In genomic region chr4:136749988-136750387, GRCh38 we compare ENCODE assay signal across 24 cellular contexts.
DNase-seq lines count a peak whose midpoint lies in the region; ATAC-seq, FAIRE-seq and TF ChIP-seq lines count a peak whose summit lies in the region.
"Had no signal": no experiment of that assay in that cellular context is flagged by ENCODE, and none has a peak within 500 bp of the region (broad histone marks: within the 10 kb centered on the region; RNA-seq: fewer than 3 reads in every experiment).

No MANE protein-coding gene starts in this region.

- DNase-seq in left ventricle myocardium superior (no peak), left ventricle myocardium inferior (no peak), IMR-90 (no peak), H1 (ENCODE audit: low read depth in 1 of 2, low spot score in 2 of 2) (no peak), aorta (no peak), left lobe of liver (ENCODE audit: low spot score) (no peak), substantia nigra (lab: John Stamatoyannopoulos, UW) (no peak), NCI-H2029 (lab: John Stamatoyannopoulos, UW) (no peak)
- DNase-seq: 8988T; ACHN; AML-193; BE2C; CD4-positive, alpha-beta T cell; CD8-positive, alpha-beta memory T cell; DMS 273 treated with DMSO at 0.1 percent for 48 hours; DMS79; GF-D8; HFFc6 had no signal

- POLR2A ChIA-PET in IMR-90 (lab: Charles Lee; ENCODE audit: unreplicated experiment), result no interaction called here
- POLR2A ChIA-PET in H1 (lab: Charles Lee; ENCODE audit: partially characterized antibody), result no interaction called here

- peak overlapping the region in 1 of 2 experiments; percentile 34; a peak in 1 of 4 replicates for H4K8ac ChIP-seq in IMR-90 (ENCODE audit: low read depth in 2 of 2, low read length in 2 of 2)
- no peak overlapping the region for H4K8ac ChIP-seq in H1 (ENCODE audit: extremely low read depth, insufficient read depth, low read length)

- H3K27ac ChIP-seq in left ventricle myocardium inferior (replicated peaks) (no peak overlapping the region), IMR-90 (ENCODE audit: insufficient read depth, low read length) (no peak overlapping the region), H1 (ENCODE audit: low read depth, low read length) (no peak overlapping the region), aorta (ENCODE audit: low read depth in 1 of 2, low read length in 2 of 2) (no peak overlapping the region), substantia nigra (ENCODE audit: low read depth, low read length, poor library complexity, severe bottlenecking) (no peak overlapping the region)
- H3K27ac ChIP-seq: A549; BLaER1 treated with 17β-estradiol and CSF1 and Interleukin-3, amounts not matched to agents 10 nM and 100 nM had no signal

- H3K9me1 ChIP-seq in IMR-90 (ENCODE audit: insufficient read depth, low read length), result peaks cover 6% of the 10 kb centered on the region; the same call in 1 of the 2 replicates

- H3K4me1 ChIP-seq in left ventricle myocardium inferior, result no peaks in the 10 kb centered on the region
- peaks cover 3% of the 10 kb centered on the region; the same call in 1 of the 2 replicates for H3K4me1 ChIP-seq in IMR-90 (ENCODE audit: control insufficient read depth, insufficient read depth, low read length)
- peaks cover 0 to 9% (median 0%) of the 10 kb centered on the region in 4 experiments; a peak in 1 of 7 replicates for H3K4me1 ChIP-seq in H1 (replicated peaks in 1 of 4; ENCODE audit: control insufficient read depth in 3 of 4, insufficient read depth in 4 of 4, low read length in 3 of 4)
- no peaks in the 10 kb centered on the region for H3K4me1 ChIP-seq in aorta (ENCODE audit: control insufficient read depth in 1 of 2, insufficient read depth in 2 of 2, low read length in 2 of 2)
- H3K4me1 ChIP-seq: A549; BE2C; BLaER1 treated with 17β-estradiol and CSF1 and Interleukin-3, amounts not matched to agents 10 nM and 100 nM had no signal

- in situ Hi-C loops in IMR-90 (cut with MboI; ENCODE audit: low sequenced_read_pairs), result no loop called here

- TF ChIP-seq POLR2A in IMR-90 (IDR thresholded peaks at IDR 0.05; ENCODE audit: low read depth, low read length) (no peak), H1 (IDR thresholded peaks at IDR 0.05; ENCODE audit: control extremely low read depth in 1 of 2, low read depth in 2 of 2, low read length in 2 of 2) (no peak)

- dilution Hi-C loops in IMR-90 (cut with HindIII; ENCODE audit: low sequenced_read_pairs, unreplicated experiment), result no loop called here

- TF ChIP-seq CTCF in left ventricle myocardium inferior (IDR thresholded peaks at IDR 0.05; ENCODE audit: borderline replicate concordance) (no peak), IMR-90 (conservative IDR thresholded peaks at IDR 0.05; ENCODE audit: low read depth, low read length) (no peak), H1 (IDR thresholded peaks at IDR 0.05; ENCODE audit: control extremely low read depth in 1 of 3, insufficient read depth in 1 of 3, low read depth in 1 of 3, low read length in 3 of 3) (no peak)

- ATAC-seq in left ventricle myocardium superior (peak; percentile 47), IMR-90 (ENCODE audit: low read depth) (no peak), aorta (ENCODE audit: low FRiP score) (peak; percentile 64), left lobe of liver (no peak)
- ATAC-seq: A549 had no signal

- CTCF ChIA-PET in IMR-90 (lab: Yijun Ruan, JAX), result no interaction called here
- CTCF ChIA-PET in H1 (lab: Charles Lee; ENCODE audit: partially characterized antibody), result interaction anchor here (1.7 kb wide), 1 partner anchor 10 kb away, joined by 3 read pairs; no protein-coding TSS in a partner anchor

- FAIRE-seq in H1 (lab: Jason Lieb, UNC), result no peak
- FAIRE-seq: A549, D721Med, GM12891, GM18507 had no signal

- H3K18ac ChIP-seq in IMR-90 (ENCODE audit: low read depth, low read length) (no peak overlapping the region; the same call in none of the 2 replicates), H1 (ENCODE audit: extremely low read depth, low read length) (peak overlapping the region; percentile 7; the same call in 1 of the 2 replicates)

- H2BK20ac ChIP-seq in IMR-90 (ENCODE audit: low read depth, low read length) (peak overlapping the region; percentile 31; the same call in 1 of the 2 replicates), H1 (ENCODE audit: low read length) (no peak overlapping the region)

- TF ChIP-seq EP300 in H1 (IDR thresholded peaks at IDR 0.05; ENCODE audit: borderline replicate concordance in 1 of 2, low read depth in 2 of 2, low read length in 2 of 2), result no peak

- H3K23ac ChIP-seq in IMR-90 (ENCODE audit: low read depth, low read length) (no peak overlapping the region), H1 (ENCODE audit: insufficient read length) (no peak overlapping the region)

- H2AFZ ChIP-seq in IMR-90 (replicated peaks; ENCODE audit: low read length, poor library complexity) (no peak overlapping the region), H1 (ENCODE audit: low read length) (no peak overlapping the region)

- no peak overlapping the region for H3K9ac ChIP-seq in IMR-90 (ENCODE audit: low read depth, low read length)
- H3K9ac ChIP-seq in H1 (replicated peaks in 1 of 4; ENCODE audit: extremely low read depth in 1 of 4, low read depth in 3 of 4, low read length in 3 of 4), result no peak overlapping the region
- H3K9ac ChIP-seq: BLaER1 treated with 17β-estradiol and CSF1 and Interleukin-3, amounts not matched to agents 10 nM and 100 nM had no signal

- no peaks in the 10 kb centered on the region for H3K79me2 ChIP-seq in H1 (ENCODE audit: control insufficient read depth in 1 of 2, insufficient read depth in 2 of 2, low read length in 2 of 2)

- no CpG with 5 or more reads among the region's 1 CpG for WGBS in IMR-90 (ENCODE audit: extremely low coverage in 2 of 2, insufficient read length in 1 of 2), 2 experiments
- WGBS in H1 (ENCODE audit: extremely low coverage in 1 of 2, insufficient coverage in 1 of 2, insufficient read length in 1 of 2, insufficient replicate concordance in 2 of 2, low coverage in 1 of 2, low lambda C conversion rate in 2 of 2, missing lambda C conversion rate in 1 of 2), 2 experiments, result 100% methylated on average over 1 of the region's 1 CpG; no CpG with 5 or more reads in 1 of the 2 experiments
- WGBS in aorta, 2 donors, result 11 to 14% methylated on average over 1 of the region's 1 CpG

- H3K36me3 ChIP-seq in left ventricle myocardium inferior, result no peaks in the 10 kb centered on the region
- H3K36me3 ChIP-seq in IMR-90 (ENCODE audit: control insufficient read depth, insufficient read depth, low read length), result no peaks in the 10 kb centered on the region
- peaks cover 0 to 8% (median 0%) of the 10 kb centered on the region in 4 experiments; a peak in 3 of 8 replicates for H3K36me3 ChIP-seq in H1 (ENCODE audit: control insufficient read depth in 2 of 4, insufficient read depth in 4 of 4, low read length in 3 of 4)
- H3K36me3 ChIP-seq in aorta (ENCODE audit: control insufficient read depth in 1 of 2, insufficient read depth in 2 of 2, low read length in 1 of 2), result no peaks in the 10 kb centered on the region
- H3K36me3 ChIP-seq: BE2C; BLaER1 treated with 17β-estradiol and CSF1 and Interleukin-3, amounts not matched to agents 10 nM and 100 nM; HAP-1 had no signal

- no peaks in the 10 kb centered on the region for H3K9me3 ChIP-seq in left ventricle myocardium inferior (replicated peaks)
- H3K9me3 ChIP-seq in IMR-90 (ENCODE audit: control insufficient read depth, insufficient read depth, low read length), result no peaks in the 10 kb centered on the region
- peaks cover 7 to 12% of the 10 kb centered on the region in 2 experiments; a peak in 2 of 4 replicates for H3K9me3 ChIP-seq in H1 (ENCODE audit: insufficient read depth in 2 of 2, low read depth in 1 of 2, low read length in 1 of 2)
- H3K9me3 ChIP-seq in aorta (ENCODE audit: control insufficient read depth, low read length), result no peaks in the 10 kb centered on the region
- H3K9me3 ChIP-seq: A549, BE2C, HAP-1 had no signal

- no peak overlapping the region for H2AK9ac ChIP-seq in IMR-90 (replicated peaks; ENCODE audit: low read depth, low read length, poor library complexity)

- no peaks in the 10 kb centered on the region for H3K79me1 ChIP-seq in IMR-90 (ENCODE audit: low read depth in 1 of 2, low read length in 2 of 2)
- no peaks in the 10 kb centered on the region for H3K79me1 ChIP-seq in H1 (ENCODE audit: low read depth, low read length)

- H3K56ac ChIP-seq in IMR-90 (ENCODE audit: extremely low read depth, insufficient read depth, low read length), result no peak overlapping the region
- H3K56ac ChIP-seq in H1 (replicated peaks; ENCODE audit: insufficient read length, low read depth, low read length), result no peak overlapping the region

- H2AK5ac ChIP-seq in IMR-90 (ENCODE audit: low read depth, low read length) (no peak overlapping the region), H1 (ENCODE audit: low read depth, low read length) (no peak overlapping the region)

- no peak overlapping the region for H3K4me2 ChIP-seq in IMR-90 (ENCODE audit: low read depth, low read length)
- no peak overlapping the region for H3K4me2 ChIP-seq in H1 (ENCODE audit: insufficient read depth in 1 of 2, low read depth in 2 of 2, low read length in 2 of 2)
- H3K4me2 ChIP-seq: BLaER1 treated with 17β-estradiol and CSF1 and Interleukin-3, amounts not matched to agents 10 nM and 100 nM had no signal

- H4K91ac ChIP-seq in IMR-90 (ENCODE audit: insufficient read depth, low read depth, low read length) (peak overlapping the region; percentile 11; the same call in 1 of the 2 replicates), H1 (replicated peaks; ENCODE audit: insufficient read length, low read length) (no peak overlapping the region)

- no TSS peak for BruUV-seq in IMR-90 (replicated peaks; lab: Mats Ljungman, UMichigan)

- no peak overlapping the region for H3K4ac ChIP-seq in IMR-90 (ENCODE audit: low read depth, low read length)
- H3K4ac ChIP-seq in H1 (replicated peaks; ENCODE audit: insufficient read length, low read depth, low read length), result no peak overlapping the region

- no peak overlapping the region for H2BK12ac ChIP-seq in H1 (ENCODE audit: low read depth, low read length)

- no peak for TF ChIP-seq RAD21 in IMR-90 (IDR thresholded peaks at IDR 0.05; ENCODE audit: low read length)
- TF ChIP-seq RAD21 in H1 (IDR thresholded peaks at IDR 0.05 in 1 of 2, conservative IDR thresholded peaks at IDR 0.05 in 1 of 2; ENCODE audit: low read depth in 2 of 2, low read length in 2 of 2), result no peak

- H3K4me3 ChIP-seq in left ventricle myocardium inferior (no peak overlapping the region), IMR-90 (ENCODE audit: insufficient read depth, low read depth, low read length) (no peak overlapping the region), H1 (ENCODE audit: extremely low read depth in 1 of 4, insufficient read depth in 2 of 4, low read depth in 3 of 4, low read length in 4 of 4) (no peak overlapping the region), aorta (ENCODE audit: low read length in 2 of 2) (no peak overlapping the region)
- H3K4me3 ChIP-seq: A549; BLaER1 treated with 17β-estradiol and CSF1 and Interleukin-3, amounts not matched to agents 10 nM and 100 nM; HAP-1 had no signal

- H3K23me2 ChIP-seq in H1 (ENCODE audit: low read depth, low read length), result no peaks in the 10 kb centered on the region

- H2BK15ac ChIP-seq in IMR-90 (ENCODE audit: low read depth, low read length) (no peak overlapping the region), H1 (ENCODE audit: low read length) (no peak overlapping the region)

- H2BK5ac ChIP-seq in IMR-90 (ENCODE audit: low read depth, low read length, poor library complexity, severe bottlenecking) (no peak overlapping the region), H1 (ENCODE audit: low read depth, low read length) (no peak overlapping the region)

- intact Hi-C loops in left ventricle myocardium superior (cut with micrococcal nuclease), result no loop called here
- intact Hi-C loops in left ventricle myocardium inferior (cut with micrococcal nuclease), result no loop called here
- intact Hi-C loops in IMR-90 (cut with micrococcal nuclease), result no loop called here
- intact Hi-C loops in aorta (cut with DNase I), result no loop called here

- no peak overlapping the region for H2BK120ac ChIP-seq in IMR-90 (ENCODE audit: low read depth, low read length)
- no peak overlapping the region for H2BK120ac ChIP-seq in H1 (replicated peaks; ENCODE audit: low read depth, low read length)

- H3K27me3 ChIP-seq in left ventricle myocardium inferior (ENCODE audit: low read depth) (no peaks in the 10 kb centered on the region), IMR-90 (ENCODE audit: control insufficient read depth, insufficient read depth, low read length) (no peaks in the 10 kb centered on the region), H1 (replicated peaks in 1 of 4; ENCODE audit: control insufficient read depth in 3 of 4, extremely low read depth in 1 of 4, insufficient read depth in 3 of 4, low read length in 3 of 4) (peaks cover 0 to 1% (median 0%) of the 10 kb centered on the region in 4 experiments; a peak in 1 of 7 replicates), aorta (ENCODE audit: control insufficient read depth in 1 of 2, insufficient read depth in 2 of 2, low read length in 1 of 2) (no peaks in the 10 kb centered on the region)
- H3K27me3 ChIP-seq: BE2C; BLaER1 treated with 17β-estradiol and CSF1 and Interleukin-3, amounts not matched to agents 10 nM and 100 nM had no signal

- H3K14ac ChIP-seq in IMR-90 (replicated peaks; ENCODE audit: low read depth, low read length) (no peak overlapping the region), H1 (ENCODE audit: insufficient read length) (no peak overlapping the region)

- H4K20me1 ChIP-seq in IMR-90 (ENCODE audit: insufficient read depth, low read length), result no peaks in the 10 kb centered on the region
- H4K20me1 ChIP-seq in H1 (replicated peaks in 1 of 2; ENCODE audit: control insufficient read depth in 1 of 2, insufficient read depth in 2 of 2, low read length in 2 of 2), result no peaks in the 10 kb centered on the region
- H4K20me1 ChIP-seq: BLaER1 treated with 17β-estradiol and CSF1 and Interleukin-3, amounts not matched to agents 10 nM and 100 nM had no signal

- H4K5ac ChIP-seq in IMR-90 (ENCODE audit: low read depth, low read length), result no peak overlapping the region
- H4K5ac ChIP-seq in H1 (ENCODE audit: insufficient read length, low read depth, low read length), result no peak overlapping the region

Comparison
In these comparisons a context has a peak if more than half of its experiments do, and no peak if none do; other contexts are left out.
1. ATAC-seq: peak in left ventricle myocardium superior (single experiment) and aorta (single experiment); none in IMR-90 (single experiment) and left lobe of liver (single experiment).